Comparison of ENCODE assay signal across 1 cellular context in the genomic region with DNA sequence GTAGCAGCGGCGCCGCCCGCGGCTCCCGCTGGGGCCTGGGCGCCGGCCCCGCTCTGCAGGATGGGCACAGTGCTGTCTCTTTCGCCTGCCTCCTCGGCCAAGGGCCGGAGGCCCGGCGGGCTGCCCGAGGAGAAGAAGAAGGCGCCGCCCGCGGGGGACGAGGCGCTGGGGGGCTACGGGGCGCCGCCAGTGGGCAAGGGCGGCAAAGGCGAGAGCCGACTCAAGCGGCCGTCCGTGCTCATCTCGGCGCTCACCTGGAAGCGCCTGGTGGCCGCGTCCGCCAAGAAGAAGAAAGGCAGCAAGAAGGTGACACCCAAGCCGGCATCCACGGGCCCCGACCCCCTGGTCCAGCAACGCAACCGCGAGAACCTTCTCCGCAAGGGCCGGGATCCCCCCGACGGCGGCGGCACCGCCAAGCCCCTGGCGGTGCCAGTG.
A peak's percentile ranks its signal among the peaks of the same experiment; 100 is the strongest.
TF ChIP-seq lines count a peak whose summit lies in the region.

No MANE protein-coding gene starts in this region.

TF ChIP-seq in HepG2, 621 proteins besides CTCF, POLR2A, EP300 and RAD21:
- TF ChIP-seq PHB2 (IDR thresholded peaks at IDR 0.05; ENCODE audit: partially characterized antibody) (no peak), HMGA1 (CRISPR knock-in tag; conservative IDR thresholded peaks at IDR 0.05) (no peak), SAFB2 (CRISPR knock-in tag; IDR thresholded peaks at IDR 0.05; ENCODE audit: borderline replicate concordance, low read depth) (0 out of 2 replicates have a peak, but pooled peaks have one; percentile 31), ZNF777 (CRISPR knock-in tag; IDR thresholded peaks at IDR 0.05) (peak; percentile 75), ZNF160 (CRISPR knock-in tag; IDR thresholded peaks at IDR 0.05) (no peak), ARNT2 (CRISPR knock-in tag; IDR thresholded peaks at IDR 0.05; ENCODE audit: low read depth) (0 out of 2 replicates have a peak, but pooled peaks have one; percentile 20), ZFX (CRISPR knock-in tag; IDR thresholded peaks at IDR 0.05; ENCODE audit: low read depth) (0 out of 2 replicates have a peak, but pooled peaks have one; percentile 6), SMAD1 (CRISPR knock-in tag; IDR thresholded peaks at IDR 0.05; ENCODE audit: borderline replicate concordance, low read depth) (0 out of 2 replicates have a peak, but pooled peaks have one; percentile 27), HOXA3 (CRISPR knock-in tag; IDR thresholded peaks at IDR 0.05) (0 out of 2 replicates have a peak, but pooled peaks have one; percentile 16)
